Comparison of ENCODE assay signal across 18 cellular contexts in genomic region chr6:113693866-113694265, GRCh38.
DNase-seq lines count a peak whose midpoint lies in the region; TF ChIP-seq lines count a peak whose summit lies in the region.
"Had no signal": no experiment of that assay in that cellular context is flagged by ENCODE, and none has a peak within 500 bp of the region (broad histone marks: within the 10 kb centered on the region; RNA-seq: fewer than 3 reads in every experiment).

No MANE protein-coding gene starts in this region.

- whole genome bisulfite sequencing in smooth muscle cell (ENCODE audit: low lambda C conversion rate), result 100% methylated on average over 1 of the region's 1 CpG

- H3K4me3 ChIP-seq in smooth muscle cell, result no peak overlapping the region
- H3K4me3 ChIP-seq: GM12878, neural progenitor cell, psoas muscle, SJCRH30, suprapubic skin had no signal

- H3K4me2 ChIP-seq in smooth muscle cell, result peak overlapping the region; percentile 43
- H3K4me2 ChIP-seq: neural progenitor cell had no signal

- no peak overlapping the region for H3K9ac ChIP-seq in smooth muscle cell (ENCODE audit: low read depth)
- H3K9ac ChIP-seq: neural progenitor cell had no signal

- no peaks in the 10 kb centered on the region for H3K36me3 ChIP-seq in smooth muscle cell (ENCODE audit: low read depth)
- H3K36me3 ChIP-seq: neural progenitor cell, SJCRH30, suprapubic skin had no signal

- H3K9me3 ChIP-seq in smooth muscle cell (replicated peaks; ENCODE audit: low read depth), result no peaks in the 10 kb centered on the region
- H3K9me3 ChIP-seq: psoas muscle, SJCRH30, suprapubic skin had no signal

- no peaks in the 10 kb centered on the region for H3K4me1 ChIP-seq in smooth muscle cell (ENCODE audit: low read depth)
- H3K4me1 ChIP-seq: neural progenitor cell, psoas muscle had no signal

- H4K20me1 ChIP-seq in smooth muscle cell (ENCODE audit: low read depth), result no peaks in the 10 kb centered on the region

- peaks cover 24% of the 10 kb centered on the region for H3F3A ChIP-seq in smooth muscle cell (ENCODE audit: low read depth)

- TF ChIP-seq CTCF in smooth muscle cell (IDR thresholded peaks at IDR 0.05; ENCODE audit: borderline replicate concordance, insufficient read depth, poor library complexity, severe bottlenecking), result no peak

- H2AFZ ChIP-seq in smooth muscle cell (ENCODE audit: low read depth), result no peak overlapping the region
- H2AFZ ChIP-seq: neural progenitor cell had no signal

- DNase-seq in H4 (ENCODE audit: low spot score) (peak; percentile 9), NCI-H2029 (lab: John Stamatoyannopoulos, UW) (peak; percentile 78), epithelial cell of prostate (ENCODE audit: low read depth, low spot score) (peak; percentile 80), smooth muscle cell (lab: John Stamatoyannopoulos, UW; ENCODE audit: unreplicated experiment) (no peak), midbrain (lab: John Stamatoyannopoulos, UW) (no peak)
- no peak for DNase-seq in activated effector memory CD4-positive, alpha-beta T cell treated with anti-CD3 and anti-CD28 coated beads, Interleukin-2, amount 50 U/mL, for 16 hours
- DNase-seq in activated CD8-positive, alpha-beta memory T cell treated with anti-CD3 and anti-CD28 coated beads for 24 hours, result no peak
- DNase-seq: activated CD4-positive, alpha-beta T cell treated with anti-CD3 and anti-CD28 coated beads for 36 hours; activated T-cell treated with anti-CD3 and anti-CD28 coated beads, Interleukin-2, amount 50 U/mL, for 48 hours; anterior cingulate cortex; CD8-positive, alpha-beta T cell; hippocampal formation; NCI-H146; psoas muscle; SJCRH30 had no signal

- H3K79me2 ChIP-seq in smooth muscle cell (ENCODE audit: low read depth), result no peaks in the 10 kb centered on the region

- H3K27ac ChIP-seq in epithelial cell of prostate (peak overlapping the region; percentile 73), smooth muscle cell (ENCODE audit: low read depth) (peak overlapping the region; percentile 72)
- H3K27ac ChIP-seq: neural progenitor cell, psoas muscle, SJCRH30, suprapubic skin had no signal

- no peaks in the 10 kb centered on the region for H3K27me3 ChIP-seq in smooth muscle cell (ENCODE audit: low read depth)
- H3K27me3 ChIP-seq: neural progenitor cell, SJCRH30, suprapubic skin had no signal

Comparison
In these comparisons a context has a peak if more than half of its experiments do, and no peak if none do; other contexts are left out.
1. DNase-seq: peak in H4 (single experiment), NCI-H2029 (single experiment) and epithelial cell of prostate (single experiment); none in smooth muscle cell (single experiment), midbrain (single experiment), activated effector memory CD4-positive, alpha-beta T cell treated with anti-CD3 and anti-CD28 coated beads, Interleukin-2, amount 50 U/mL, for 16 hours (single experiment) and activated CD8-positive, alpha-beta memory T cell treated with anti-CD3 and anti-CD28 coated beads for 24 hours (single experiment).